ENCODE assay signal across 8 cellular contexts in the genomic region with DNA sequence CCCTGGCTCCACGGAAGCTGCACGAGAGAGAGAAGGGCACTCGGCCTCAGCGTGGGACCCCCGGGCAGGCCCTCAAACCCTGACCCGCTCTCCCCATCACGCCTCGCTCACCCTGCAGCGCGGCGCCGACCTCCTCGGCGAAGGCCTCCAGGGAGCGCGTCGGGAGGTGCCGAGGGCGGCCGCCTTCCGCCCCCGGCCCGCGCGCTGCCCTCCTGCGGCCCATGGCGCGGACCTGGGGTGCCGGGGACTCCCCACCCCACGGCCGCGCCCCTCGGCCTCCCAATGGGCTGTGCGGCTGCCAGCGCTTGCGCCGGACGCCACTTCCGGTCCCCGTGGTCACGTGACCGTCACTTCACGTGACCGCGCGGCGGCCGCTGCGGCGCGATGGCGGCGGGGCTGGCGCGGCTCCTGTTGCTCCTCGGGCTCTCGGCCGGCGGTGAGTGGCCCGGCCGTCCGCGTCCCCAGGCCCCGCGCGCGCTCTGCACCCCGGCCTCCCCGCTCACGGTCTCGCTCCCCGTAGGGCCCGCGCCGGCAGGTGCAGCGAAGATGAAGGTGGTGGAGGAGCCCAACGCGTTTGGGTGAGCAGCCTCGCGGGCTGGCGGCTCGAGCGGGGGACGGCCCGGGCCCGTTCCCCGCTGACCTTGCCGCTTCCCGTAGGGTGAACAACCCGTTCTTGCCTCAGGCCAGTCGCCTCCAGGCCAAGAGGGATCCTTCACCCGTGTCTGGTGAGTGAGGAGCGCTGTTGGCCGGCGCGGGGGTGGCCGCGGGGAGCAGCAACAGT. TPM values are rescaled to one million over a fixed set of nuclear protein-coding genes. Genes with fewer than 3 reads are reported as not detected.
DNase-seq lines count a peak whose midpoint lies in the region; ATAC-seq and TF ChIP-seq lines count a peak whose summit lies in the region.

A gene (plus strand): TSS at position 350 of the 781 bp plus-strand sequence. CDS start 35 bp downstream, at position 385.
A gene (minus strand): TSS at position 297 of the 781 bp plus-strand sequence. CDS start 74 bp downstream, at position 223.

- peaks cover 3 to 14% (median 6%) of the 10 kb centered on the region in 4 donors for H3K36me3 ChIP-seq in liver (ENCODE audit: control insufficient read depth in 4 of 4, insufficient read depth in 3 of 4, low read depth in 1 of 4, low read length in 3 of 4)

- TF ChIP-seq RAD21 in liver (IDR thresholded peaks at IDR 0.05): no peak

- no peak for TF ChIP-seq CTCF in liver (IDR thresholded peaks at IDR 0.05; ENCODE audit: low read depth, low read length, missing input control)

- H3K27me3 ChIP-seq in liver (ENCODE audit: control insufficient read depth in 4 of 4, insufficient read depth in 4 of 4, low read length in 3 of 4): no peaks in the 10 kb centered on the region

- H3K9me3 ChIP-seq in liver (ENCODE audit: control insufficient read depth in 4 of 4, low read length in 3 of 4): no peaks in the 10 kb centered on the region

- DNase-seq in AG08395 (ENCODE audit: low spot score) (peak; percentile 91), NCI-H345 treated with DMSO at 0.1 percent for 48 hours (lab: John Stamatoyannopoulos, UW; ENCODE audit: unreplicated experiment) (peak; percentile 64), dermis blood vessel endothelial cell (peak; percentile 93)
- DNase-seq in activated CD4-positive, alpha-beta T cell treated with anti-CD3 and anti-CD28 coated beads, Interleukin-2, amount 50 U/mL, for 4 hours: peak; percentile 61 to 70
- DNase-seq in stimulated activated CD4-positive, alpha-beta T cell treated with anti-CD3 and anti-CD28 coated beads, Interleukin-2, amount 100 ng/mL, for 48 hours: peak; percentile 76 to 88

- peak within 1 kb of the TSS; percentile 20 to 37 for H3K9ac ChIP-seq in liver (ENCODE audit: low read depth in 1 of 2, low read length in 2 of 2)

- peaks cover 6 to 52% (median 33%) of the 10 kb centered on the region in 4 donors for H3K4me1 ChIP-seq in liver (ENCODE audit: control insufficient read depth in 4 of 4, insufficient read depth in 4 of 4, low read length in 3 of 4)

- no peak within 1 kb of the TSS for H3K27ac ChIP-seq in liver (ENCODE audit: low read depth in 1 of 2, low read length in 2 of 2)

- ATAC-seq in GM18858 (IDR thresholded peaks at IDR 0.05; ENCODE audit: unreplicated experiment): peak; percentile 48
- peak; percentile 50 for ATAC-seq in HG03097 (IDR thresholded peaks at IDR 0.05; ENCODE audit: low FRiP score, unreplicated experiment)

- under 1% methylated on average over 98 of the region's 98 CpGs for WGBS in liver

- H3K4me3 ChIP-seq in liver (ENCODE audit: low read depth in 1 of 3, low read length in 3 of 3): peak within 1 kb of the TSS; percentile 91 to 98 (median 95)

TF ChIP-seq in liver, 16 proteins besides CTCF, POLR2A, EP300 and RAD21:
- peak in 1 of 2 donors; percentile 87 for TF ChIP-seq GABPA (IDR thresholded peaks at IDR 0.05 in 1 of 2, conservative IDR thresholded peaks at IDR 0.05 in 1 of 2)
- TF ChIP-seq YY1 (IDR thresholded peaks at IDR 0.05): peak; percentile 87
- no peak for TF ChIP-seq SP1 (IDR thresholded peaks at IDR 0.05)

RNA-seq across cellular contexts. Expression of the first gene that starts in this region (rescaled TPM):
- total RNA-seq in dermis blood vessel endothelial cell (40.3 and 49.9 TPM in 2 replicates), liver (10 to 100 TPM; 24.4 to 31.4 TPM)
- 10 to 100 TPM; 50.7 to 79.6 TPM for polyA plus RNA-seq in liver

RNA-seq across cellular contexts. Expression of the second gene that starts in this region (rescaled TPM):
- total RNA-seq in dermis blood vessel endothelial cell (75.9 and 97.2 TPM in 2 replicates), liver (10 to 100 TPM; 20.3 to 29.5 TPM)
- polyA plus RNA-seq in liver: 10 to 100 TPM; 28.3 to 29.9 TPM
